ENCODE assay signal across 8 cellular contexts in the genomic region with DNA sequence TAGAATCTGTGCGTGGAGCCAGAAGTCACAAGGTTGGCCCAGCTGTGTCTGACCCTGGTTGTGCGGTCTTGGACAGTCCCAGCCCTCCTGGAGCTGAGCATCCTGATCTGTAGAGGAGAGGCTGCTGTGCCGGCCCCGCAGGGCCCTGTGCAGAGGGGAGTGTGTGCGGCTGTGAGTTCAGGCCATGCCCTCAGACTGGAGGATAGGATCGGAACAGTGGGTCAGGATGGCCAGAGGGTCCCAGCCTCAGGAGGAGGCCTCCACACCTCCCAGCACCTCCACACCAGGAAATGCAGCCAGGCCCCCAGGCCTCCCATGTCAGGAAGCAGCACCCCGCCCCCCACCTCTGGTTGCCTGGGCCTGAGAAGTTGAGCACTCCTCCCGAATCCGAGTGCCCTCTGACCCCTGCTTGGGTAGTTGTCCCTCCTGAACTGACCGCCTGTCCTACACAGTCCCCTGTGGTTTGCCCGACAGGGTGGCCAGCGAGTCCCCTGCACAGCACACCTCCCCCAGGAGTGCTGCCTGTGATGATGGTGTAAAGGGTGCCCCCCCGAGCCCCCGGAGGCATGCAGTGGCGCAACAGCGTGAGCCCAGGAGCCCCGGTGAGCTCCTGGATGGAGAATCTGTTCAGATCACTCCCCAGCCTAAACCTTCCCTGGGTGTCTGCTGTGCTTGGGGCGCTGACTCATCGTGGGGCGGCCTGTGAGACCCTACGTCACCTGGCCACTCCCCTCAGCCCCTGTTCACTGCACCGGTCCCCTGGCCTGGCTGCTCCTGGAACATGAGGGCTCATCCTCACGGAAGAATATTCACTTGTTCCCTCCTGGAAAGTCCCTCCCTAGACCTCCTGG.
DNase-seq lines count a peak whose midpoint lies in the region; ATAC-seq and TF ChIP-seq lines count a peak whose summit lies in the region.

No MANE protein-coding gene starts in this region.

- WGBS in heart left ventricle, 4 donors = 66 to 73% (median 69%) methylated on average over 11 to 23 of the region's 23 CpGs

- POLR2A ChIA-PET in activated CD4-positive, alpha-beta memory T cell treated with anti-CD3 and anti-CD28 coated beads, Interleukin-2, amount 10 ng/mL, durations not matched to agents 7 days and 5 days (lab: Charles Lee) = interaction anchor here (0.7 to 2.2 kb wide), 8 partner anchors 10 to 83 kb away, joined by 3 to 7 read pairs (median 4); no protein-coding TSS in a partner anchor
- POLR2A ChIA-PET in activated CD4-positive, alpha-beta memory T cell treated with anti-CD3 and anti-CD28 coated beads for 36 hours (lab: Charles Lee) = no interaction called here

- no peak overlapping the region for H3K4me3 ChIP-seq in heart left ventricle

- peak overlapping the region; percentile 69 to 97 (median 80) for H3K27ac ChIP-seq in heart left ventricle

- peaks cover 36% of the 10 kb centered on the region for H3K36me3 Mint-ChIP-seq in activated CD4-positive, alpha-beta memory T cell treated with anti-CD3 and anti-CD28 coated beads, Interleukin-2, amount 10 ng/mL, durations not matched to agents 7 days and 5 days (ENCODE audit: low read depth)
- no peaks in the 10 kb centered on the region for H3K36me3 Mint-ChIP-seq in activated CD4-positive, alpha-beta memory T cell treated with anti-CD3 and anti-CD28 coated beads for 36 hours

- peaks cover 62% of the 10 kb centered on the region for H3K4me1 Mint-ChIP-seq in activated CD4-positive, alpha-beta memory T cell treated with anti-CD3 and anti-CD28 coated beads, Interleukin-2, amount 10 ng/mL, durations not matched to agents 7 days and 5 days
- peaks cover 68% of the 10 kb centered on the region for H3K4me1 Mint-ChIP-seq in activated CD4-positive, alpha-beta memory T cell treated with anti-CD3 and anti-CD28 coated beads for 36 hours (ENCODE audit: low read depth)

- ATAC-seq in heart left ventricle (no peak), HG02571 (IDR thresholded peaks at IDR 0.05; ENCODE audit: unreplicated experiment) (no peak), GM18519 (IDR thresholded peaks at IDR 0.05; ENCODE audit: low FRiP score, unreplicated experiment) (no peak)

- no peaks in the 10 kb centered on the region for H3K9me3 ChIP-seq in heart left ventricle

- H3K36me3 ChIP-seq in heart left ventricle = peaks cover 0 to 2% (median 0%) of the 10 kb centered on the region in 9 donors

- no peaks in the 10 kb centered on the region for H3K9me3 Mint-ChIP-seq in activated CD4-positive, alpha-beta memory T cell treated with anti-CD3 and anti-CD28 coated beads, Interleukin-2, amount 10 ng/mL, durations not matched to agents 7 days and 5 days
- no peaks in the 10 kb centered on the region for H3K9me3 Mint-ChIP-seq in activated CD4-positive, alpha-beta memory T cell treated with anti-CD3 and anti-CD28 coated beads for 36 hours

- no peak for TF ChIP-seq POLR2A in heart left ventricle (IDR thresholded peaks at IDR 0.05)

- intact Hi-C loops in activated CD4-positive, alpha-beta memory T cell treated with anti-CD3 and anti-CD28 coated beads for 36 hours (cut with micrococcal nuclease) = no loop called here
- intact Hi-C loops in heart left ventricle (cut with DNase I) = loop anchor here in 8 of 10 donors (2.0 to 10.0 kb wide), 4 partner anchors 51 to 95 kb away; no protein-coding TSS in a partner anchor

- TF ChIP-seq CTCF in heart left ventricle (IDR thresholded peaks at IDR 0.05) = no peak

- no peak for DNase-seq in activated CD4-positive, alpha-beta memory T cell treated with anti-CD3 and anti-CD28 coated beads, Interleukin-2, amount 10 ng/mL, durations not matched to agents 7 days and 5 days
- DNase-seq in activated CD4-positive, alpha-beta memory T cell treated with anti-CD3 and anti-CD28 coated beads for 36 hours = no peak
- peak; percentile 83 to 85 for DNase-seq in activated T-cell treated with anti-CD3 and anti-CD28 coated beads, Interleukin-2, amount 50 U/mL, for 48 hours
- DNase-seq in heart left ventricle (peak in 2 of 5 donors; percentile 36 to 70), T-helper 1 cell (no peak)
- peak; percentile 66 for DNase-seq in stimulated activated CD8-positive, alpha-beta memory T cell treated with anti-CD3 and anti-CD28 coated beads, Interleukin-12 subunit alpha, Interleukin-12 subunit beta, amount 100 ng/mL, for 4 hours (ENCODE audit: low read depth)

- H3K27me3 ChIP-seq in heart left ventricle = no peaks in the 10 kb centered on the region

- H3K4me1 ChIP-seq in heart left ventricle = peaks cover 33 to 100% (median 98%) of the 10 kb centered on the region in 12 donors

- CTCF ChIA-PET in activated CD4-positive, alpha-beta memory T cell treated with anti-CD3 and anti-CD28 coated beads, Interleukin-2, amount 10 ng/mL, durations not matched to agents 7 days and 5 days (lab: Charles Lee) = interaction anchor here (0.7 to 2.2 kb wide), 6 partner anchors 14 to 43 kb away, joined by 3 to 7 read pairs (median 3); no protein-coding TSS in a partner anchor
- CTCF ChIA-PET in activated CD4-positive, alpha-beta memory T cell treated with anti-CD3 and anti-CD28 coated beads for 36 hours (lab: Charles Lee) = interaction anchor here (1.4 to 11.7 kb wide), 5 partner anchors 15 to 95 kb away, joined by 3 to 209 read pairs (median 60); no protein-coding TSS in a partner anchor

- no peaks in the 10 kb centered on the region for H3K27me3 Mint-ChIP-seq in activated CD4-positive, alpha-beta memory T cell treated with anti-CD3 and anti-CD28 coated beads, Interleukin-2, amount 10 ng/mL, durations not matched to agents 7 days and 5 days
- H3K27me3 Mint-ChIP-seq in activated CD4-positive, alpha-beta memory T cell treated with anti-CD3 and anti-CD28 coated beads for 36 hours = no peaks in the 10 kb centered on the region

- H3K4me3 Mint-ChIP-seq in activated CD4-positive, alpha-beta memory T cell treated with anti-CD3 and anti-CD28 coated beads, Interleukin-2, amount 10 ng/mL, durations not matched to agents 7 days and 5 days = no peak overlapping the region
- H3K4me3 Mint-ChIP-seq in activated CD4-positive, alpha-beta memory T cell treated with anti-CD3 and anti-CD28 coated beads for 36 hours = no peak overlapping the region

- H3K27ac Mint-ChIP-seq in activated CD4-positive, alpha-beta memory T cell treated with anti-CD3 and anti-CD28 coated beads, Interleukin-2, amount 10 ng/mL, durations not matched to agents 7 days and 5 days = peak overlapping the region; percentile 31
- H3K27ac Mint-ChIP-seq in activated CD4-positive, alpha-beta memory T cell treated with anti-CD3 and anti-CD28 coated beads for 36 hours = no peak overlapping the region

Comparison
In these comparisons a context has a peak if more than half of its experiments do, and no peak if none do; other contexts are left out.
1. DNase-seq: peak in activated T-cell treated with anti-CD3 and anti-CD28 coated beads, Interleukin-2, amount 50 U/mL, for 48 hours (2 of 2) and stimulated activated CD8-positive, alpha-beta memory T cell treated with anti-CD3 and anti-CD28 coated beads, Interleukin-12 subunit alpha, Interleukin-12 subunit beta, amount 100 ng/mL, for 4 hours (single experiment); none in activated CD4-positive, alpha-beta memory T cell treated with anti-CD3 and anti-CD28 coated beads, Interleukin-2, amount 10 ng/mL, durations not matched to agents 7 days and 5 days (single experiment), activated CD4-positive, alpha-beta memory T cell treated with anti-CD3 and anti-CD28 coated beads for 36 hours (single experiment) and T-helper 1 cell (0 of 5).